8 cellular contexts compared by ENCODE assay signal in genomic region chr17:75784473-75785015, GRCh38. TPM values are rescaled to one million over a fixed set of nuclear protein-coding genes. Genes with fewer than 3 reads are reported as not detected.
DNase-seq lines count a peak whose midpoint lies in the region; ATAC-seq and TF ChIP-seq lines count a peak whose summit lies in the region.

A gene with protein sequence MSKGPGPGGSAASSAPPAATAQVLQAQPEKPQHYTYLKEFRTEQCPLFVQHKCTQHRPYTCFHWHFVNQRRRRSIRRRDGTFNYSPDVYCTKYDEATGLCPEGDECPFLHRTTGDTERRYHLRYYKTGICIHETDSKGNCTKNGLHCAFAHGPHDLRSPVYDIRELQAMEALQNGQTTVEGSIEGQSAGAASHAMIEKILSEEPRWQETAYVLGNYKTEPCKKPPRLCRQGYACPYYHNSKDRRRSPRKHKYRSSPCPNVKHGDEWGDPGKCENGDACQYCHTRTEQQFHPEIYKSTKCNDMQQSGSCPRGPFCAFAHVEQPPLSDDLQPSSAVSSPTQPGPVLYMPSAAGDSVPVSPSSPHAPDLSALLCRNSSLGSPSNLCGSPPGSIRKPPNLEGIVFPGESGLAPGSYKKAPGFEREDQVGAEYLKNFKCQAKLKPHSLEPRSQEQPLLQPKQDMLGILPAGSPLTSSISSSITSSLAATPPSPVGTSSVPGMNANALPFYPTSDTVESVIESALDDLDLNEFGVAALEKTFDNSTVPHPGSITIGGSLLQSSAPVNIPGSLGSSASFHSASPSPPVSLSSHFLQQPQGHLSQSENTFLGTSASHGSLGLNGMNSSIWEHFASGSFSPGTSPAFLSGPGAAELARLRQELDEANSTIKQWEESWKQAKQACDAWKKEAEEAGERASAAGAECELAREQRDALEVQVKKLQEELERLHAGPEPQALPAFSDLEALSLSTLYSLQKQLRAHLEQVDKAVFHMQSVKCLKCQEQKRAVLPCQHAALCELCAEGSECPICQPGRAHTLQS (plus strand): TSS chr17:75784806. CDS start chr17:75784881, 75 bp downstream.

- DNase-seq in ELR (ENCODE audit: low read depth): peak; percentile 100
- peak; percentile 99 for DNase-seq in HFFc6
- peak; percentile 99 for DNase-seq in NAMALWA (ENCODE audit: low spot score)
- DNase-seq in SK-MEL-5 (ENCODE audit: low read depth, low spot score): peak; percentile 100
- DNase-seq in activated gamma-delta T cell treated with anti-CD3 and anti-CD28 coated beads, Interleukin-2, amount 50 U/mL, for 16 hours (ENCODE audit: low read depth): peak; percentile 92
- DNase-seq in fibroblast of villous mesenchyme (ENCODE audit: low read depth): peak; percentile 100
- peak; percentile 94 for DNase-seq in nephron progenitor cell
- DNase-seq in stimulated activated naive CD8-positive, alpha-beta T cell treated with anti-CD3 and anti-CD28 coated beads, Interleukin-15, Interleukin-2, amounts not matched to agents 100 U/mL and 50 U/mL, for 24 hours: peak; percentile 94

- H3K4me3 ChIP-seq in fibroblast of villous mesenchyme (ENCODE audit: low read depth, low read length): peak within 1 kb of the TSS; percentile 67

- ATAC-seq in stimulated activated naive CD8-positive, alpha-beta T cell treated with anti-CD3 and anti-CD28 coated beads, Interleukin-15, Interleukin-2, amounts not matched to agents 100 U/mL and 50 U/mL, for 24 hours: peak; percentile 77

- in situ Hi-C loops in SK-MEL-5 (cut with HindIII; ENCODE audit: low pct_unique_long_range_greater_than_20kb, low sequenced_read_pairs): no loop called here

- H3K9me3 Mint-ChIP-seq in HFFc6 (peaks cover 7% of the 10 kb centered on the region), nephron progenitor cell (peaks cover 10% of the 10 kb centered on the region)

- peaks cover 2% of the 10 kb centered on the region for H3K27me3 Mint-ChIP-seq in HFFc6 (ENCODE audit: insufficient read depth)
- peaks cover 3% of the 10 kb centered on the region for H3K27me3 Mint-ChIP-seq in nephron progenitor cell (ENCODE audit: low read depth, poor library complexity)

- TF ChIP-seq CTCF in HFFc6 (IDR thresholded peaks at IDR 0.05): no peak
- no peak for TF ChIP-seq CTCF in fibroblast of villous mesenchyme (IDR thresholded peaks at IDR 0.05; ENCODE audit: insufficient read depth, low read depth, low read length)
- TF ChIP-seq CTCF in nephron progenitor cell (IDR thresholded peaks at IDR 0.05): no peak

- H3K4me3 Mint-ChIP-seq in HFFc6 (peak within 1 kb of the TSS; percentile 88), nephron progenitor cell (peak within 1 kb of the TSS; percentile 90)

- H3K27ac Mint-ChIP-seq in HFFc6 (peak within 1 kb of the TSS; percentile 99), nephron progenitor cell (peak within 1 kb of the TSS; percentile 99)

- peaks cover 19% of the 10 kb centered on the region for H3K36me3 Mint-ChIP-seq in HFFc6 (ENCODE audit: low read depth)
- peaks cover 22% of the 10 kb centered on the region for H3K36me3 Mint-ChIP-seq in nephron progenitor cell (ENCODE audit: low read depth)

- H3K4me1 Mint-ChIP-seq in HFFc6 (ENCODE audit: low read depth) (peaks cover 44% of the 10 kb centered on the region), nephron progenitor cell (peaks cover 46% of the 10 kb centered on the region)

RNA-seq across cellular contexts. Expression of the gene that starts here (rescaled TPM):
- 10 to 100 TPM; 12.7 to 18.6 (median 16.2) TPM for total RNA-seq in HFFc6 (2021; fragmentation: NEBNext Ultra II Directional; extraction: Animal tissue kit (Norgen Biotek cat#: 25700))
- total RNA-seq in SK-MEL-5 (2014; rRNA removed; shearing (Covaris generic)): 76.9 and 77.7 TPM in 2 replicates
- 99.8 and 112 TPM in 2 replicates for polyA plus RNA-seq in SK-MEL-5 (2015; cell fraction: cytosol; rRNA removed)
- 122 and 154 TPM in 2 replicates for polyA plus RNA-seq in SK-MEL-5 (2015; cell fraction: nucleus; rRNA removed)
- total RNA-seq in fibroblast of villous mesenchyme: 19.9 and 23.5 TPM in 2 replicates

Comparison
In these comparisons a context has a peak if more than half of its experiments do, and no peak if none do; other contexts are left out.
1. Peak in every context shown above with its lines: DNase-seq, ATAC-seq and H3K4me3 ChIP-seq.